9 cellular contexts compared by ENCODE assay signal in genomic region chrX:69137371-69137881, GRCh38. TPM values are rescaled to one million over a fixed set of nuclear protein-coding genes. Genes with fewer than 3 reads are reported as not detected.
DNase-seq lines count a peak whose midpoint lies in the region; ATAC-seq, FAIRE-seq and TF ChIP-seq lines count a peak whose summit lies in the region.
"Had no signal": no experiment of that assay in that cellular context is flagged by ENCODE, and none has a peak within 500 bp of the region (broad histone marks: within the 10 kb centered on the region; RNA-seq: fewer than 3 reads in every experiment).

No MANE protein-coding gene starts in this region.

- H3K36me3 ChIP-seq in astrocyte (ENCODE audit: insufficient read depth, low read length) = no peaks in the 10 kb centered on the region
- H3K36me3 ChIP-seq in right atrium auricular region = no peaks in the 10 kb centered on the region
- no peaks in the 10 kb centered on the region for H3K36me3 ChIP-seq in rectal smooth muscle tissue (ENCODE audit: control insufficient read depth, insufficient read depth, low read length)
- H3K36me3 ChIP-seq in right lobe of liver = no peaks in the 10 kb centered on the region

- H3K27me3 ChIP-seq in astrocyte (ENCODE audit: insufficient read depth, low read length) (no peaks in the 10 kb centered on the region), right atrium auricular region (no peaks in the 10 kb centered on the region), rectal smooth muscle tissue (ENCODE audit: control insufficient read depth, insufficient read depth, low read length) (peaks cover 5% of the 10 kb centered on the region), right lobe of liver (peaks cover 0 to 5% of the 10 kb centered on the region in 2 donors)

- TF ChIP-seq CTCF in astrocyte (IDR thresholded peaks at IDR 0.05; ENCODE audit: insufficient read depth, low read depth, low read length) (no peak), right atrium auricular region (IDR thresholded peaks at IDR 0.05) (no peak), right lobe of liver (IDR thresholded peaks at IDR 0.05) (no peak)

- H3K9me3 ChIP-seq in astrocyte (ENCODE audit: insufficient read depth, low read depth, low read length) (no peaks in the 10 kb centered on the region), right atrium auricular region (no peaks in the 10 kb centered on the region), right lobe of liver (no peaks in the 10 kb centered on the region)

- peaks cover 20% of the 10 kb centered on the region for H3K4me1 Mint-ChIP-seq in astrocyte (ENCODE audit: low read depth, unreplicated experiment)

- peak overlapping the region; percentile 75 for H2AFZ ChIP-seq in astrocyte (ENCODE audit: low read depth, low read length)

- no peak for TF ChIP-seq POLR2A in right lobe of liver (IDR thresholded peaks at IDR 0.05)

- no peaks in the 10 kb centered on the region for H3K36me3 Mint-ChIP-seq in astrocyte (ENCODE audit: low read depth, unreplicated experiment)

- no peak for ATAC-seq in GM21390 (IDR thresholded peaks at IDR 0.05; ENCODE audit: unreplicated experiment)
- ATAC-seq in right lobe of liver = no peak

- peak overlapping the region; percentile 64 for H3K4me3 Mint-ChIP-seq in astrocyte (ENCODE audit: unreplicated experiment)
- H3K4me3 Mint-ChIP-seq: CD4-positive, alpha-beta T cell had no signal

- H3K79me2 ChIP-seq in astrocyte (ENCODE audit: insufficient read depth, low read length) = no peaks in the 10 kb centered on the region

- peak overlapping the region; percentile 94 for H3K27ac Mint-ChIP-seq in astrocyte (ENCODE audit: unreplicated experiment)
- H3K27ac Mint-ChIP-seq: CD4-positive, alpha-beta T cell had no signal

- H3K27me3 Mint-ChIP-seq in astrocyte (ENCODE audit: low read depth, unreplicated experiment) = peaks cover 7% of the 10 kb centered on the region

- no peaks in the 10 kb centered on the region for H3K9me3 Mint-ChIP-seq in astrocyte (ENCODE audit: unreplicated experiment)
- H3K9me3 Mint-ChIP-seq: CD4-positive, alpha-beta T cell had no signal

- peak overlapping the region; percentile 67 for H3K4me2 ChIP-seq in astrocyte (ENCODE audit: low read length)

- H4K20me1 ChIP-seq in astrocyte (ENCODE audit: insufficient read depth, low read length) = no peaks in the 10 kb centered on the region

- peak; percentile 80 for FAIRE-seq in astrocyte (lab: Jason Lieb, UNC)

- intact Hi-C loops in right lobe of liver (cut with DNase I) = no loop called here

- H3K4me1 ChIP-seq in astrocyte (ENCODE audit: insufficient read depth, low read length) (peaks cover 7% of the 10 kb centered on the region), right atrium auricular region (no peaks in the 10 kb centered on the region), rectal smooth muscle tissue (ENCODE audit: control insufficient read depth, insufficient read depth, low read length) (peaks cover 2% of the 10 kb centered on the region), right lobe of liver (no peaks in the 10 kb centered on the region)

- H3K9ac ChIP-seq in astrocyte (ENCODE audit: low read length) = peak overlapping the region; percentile 41
- H3K9ac ChIP-seq in rectal smooth muscle tissue (ENCODE audit: low read length) = no peak overlapping the region

- peak; percentile 34 for DNase-seq in EL
- peak; percentile 72 for DNase-seq in astrocyte (ENCODE audit: low read depth)
- DNase-seq in right atrium auricular region (ENCODE audit: low spot score) = no peak
- DNase-seq in right lobe of liver = no peak
- DNase-seq in HT-29 (ENCODE audit: low spot score) = no peak
- no peak for DNase-seq in NCI-H1417 treated with DMSO at 0.1 percent for 48 hours (lab: John Stamatoyannopoulos, UW)
- DNase-seq: CD4-positive, alpha-beta T cell had no signal

- 39% methylated on average over 6 of the region's 10 CpGs for WGBS in right lobe of liver (ENCODE audit: insufficient coverage, low coverage, low lambda C conversion rate, missing lambda C conversion rate)

- H3K4me3 ChIP-seq in astrocyte (ENCODE audit: insufficient read depth, low read depth, low read length) = no peak overlapping the region
- H3K4me3 ChIP-seq in right atrium auricular region = peak overlapping the region in 1 of 2 donors; percentile 37
- H3K4me3 ChIP-seq in rectal smooth muscle tissue (ENCODE audit: low read length) = no peak overlapping the region
- no peak overlapping the region for H3K4me3 ChIP-seq in right lobe of liver

- peak overlapping the region; percentile 47 for H3K27ac ChIP-seq in astrocyte (ENCODE audit: low read depth, low read length)
- peak overlapping the region; percentile 4 to 58 for H3K27ac ChIP-seq in right atrium auricular region
- peak overlapping the region; percentile 11 for H3K27ac ChIP-seq in rectal smooth muscle tissue (ENCODE audit: low read depth, low read length)
- H3K27ac ChIP-seq in right lobe of liver = peak overlapping the region in 1 of 3 donors; percentile 21

RNA-seq across cellular contexts. Expression of gene PJA1, which starts 27.8 kb away (rescaled TPM):
- 26.9 and 28.9 TPM in 2 replicates for total RNA-seq in astrocyte
- total RNA-seq in right atrium auricular region = 10 to 100 TPM; 11.7 to 18.8 TPM
- total RNA-seq in right lobe of liver = 10 to 100 TPM in 1 of 6 experiments, 1 to 10 TPM in 5; 3.9 to 10.4 (median 6.7) TPM
- total RNA-seq in HT-29 (2014; rRNA removed; shearing (Covaris generic)) = 9.5 and 14.4 TPM in 2 replicates

Comparison
In these comparisons a context has a peak if more than half of its experiments do, and no peak if none do; other contexts are left out.
1. DNase-seq: peak in EL (single experiment) and astrocyte (single experiment); none in right atrium auricular region (single experiment), right lobe of liver (0 of 3), HT-29 (single experiment) and NCI-H1417 treated with DMSO at 0.1 percent for 48 hours (single experiment).